ENCODE assay signal across 2 cellular contexts in the genomic region with DNA sequence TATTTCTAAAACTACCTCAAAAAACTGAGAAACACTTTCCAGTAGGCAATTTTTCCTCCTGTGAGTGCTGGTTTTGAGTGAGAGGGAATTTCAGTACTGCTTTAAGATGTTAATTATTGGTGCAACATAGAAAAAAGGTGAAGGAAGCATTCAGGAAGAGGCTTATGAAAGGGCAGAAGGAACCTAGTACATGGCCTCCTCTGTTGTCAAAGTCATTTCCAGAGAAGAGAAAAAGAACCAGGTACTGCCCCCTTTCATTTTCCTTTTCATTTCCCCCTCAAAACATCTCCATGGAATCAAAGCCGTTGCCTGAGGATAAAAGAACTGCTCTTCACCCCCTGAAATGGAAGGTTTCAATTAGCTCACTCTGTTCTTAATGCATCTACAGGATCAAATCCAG.
TF ChIP-seq lines count a peak whose summit lies in the region.

No MANE protein-coding gene starts in this region.

TF ChIP-seq in SK-N-SH, 30 proteins besides CTCF, POLR2A, EP300 and RAD21 (continued from another document):
- TF ChIP-seq, protein P1, sequence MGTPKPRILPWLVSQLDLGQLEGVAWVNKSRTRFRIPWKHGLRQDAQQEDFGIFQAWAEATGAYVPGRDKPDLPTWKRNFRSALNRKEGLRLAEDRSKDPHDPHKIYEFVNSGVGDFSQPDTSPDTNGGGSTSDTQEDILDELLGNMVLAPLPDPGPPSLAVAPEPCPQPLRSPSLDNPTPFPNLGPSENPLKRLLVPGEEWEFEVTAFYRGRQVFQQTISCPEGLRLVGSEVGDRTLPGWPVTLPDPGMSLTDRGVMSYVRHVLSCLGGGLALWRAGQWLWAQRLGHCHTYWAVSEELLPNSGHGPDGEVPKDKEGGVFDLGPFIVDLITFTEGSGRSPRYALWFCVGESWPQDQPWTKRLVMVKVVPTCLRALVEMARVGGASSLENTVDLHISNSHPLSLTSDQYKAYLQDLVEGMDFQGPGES (IDR thresholded peaks at IDR 0.05; ENCODE audit: low read depth, low read length) = no peak
- TF ChIP-seq CHD2 (IDR thresholded peaks at IDR 0.05; ENCODE audit: low read length, partially characterized antibody) = no peak
- no peak for TF ChIP-seq NRF1 (IDR thresholded peaks at IDR 0.05; ENCODE audit: low read depth, low read length)
- no peak for TF ChIP-seq YY1 (IDR thresholded peaks at IDR 0.05; ENCODE audit: low read depth)
- TF ChIP-seq, protein P2, sequence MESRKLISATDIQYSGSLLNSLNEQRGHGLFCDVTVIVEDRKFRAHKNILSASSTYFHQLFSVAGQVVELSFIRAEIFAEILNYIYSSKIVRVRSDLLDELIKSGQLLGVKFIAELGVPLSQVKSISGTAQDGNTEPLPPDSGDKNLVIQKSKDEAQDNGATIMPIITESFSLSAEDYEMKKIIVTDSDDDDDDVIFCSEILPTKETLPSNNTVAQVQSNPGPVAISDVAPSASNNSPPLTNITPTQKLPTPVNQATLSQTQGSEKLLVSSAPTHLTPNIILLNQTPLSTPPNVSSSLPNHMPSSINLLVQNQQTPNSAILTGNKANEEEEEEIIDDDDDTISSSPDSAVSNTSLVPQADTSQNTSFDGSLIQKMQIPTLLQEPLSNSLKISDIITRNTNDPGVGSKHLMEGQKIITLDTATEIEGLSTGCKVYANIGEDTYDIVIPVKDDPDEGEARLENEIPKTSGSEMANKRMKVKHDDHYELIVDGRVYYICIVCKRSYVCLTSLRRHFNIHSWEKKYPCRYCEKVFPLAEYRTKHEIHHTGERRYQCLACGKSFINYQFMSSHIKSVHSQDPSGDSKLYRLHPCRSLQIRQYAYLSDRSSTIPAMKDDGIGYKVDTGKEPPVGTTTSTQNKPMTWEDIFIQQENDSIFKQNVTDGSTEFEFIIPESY (IDR thresholded peaks at IDR 0.05; ENCODE audit: borderline replicate concordance, low read depth) = no peak
- TF ChIP-seq FOSL2 (IDR thresholded peaks at IDR 0.05; ENCODE audit: borderline replicate concordance, low read depth) = no peak
- TF ChIP-seq FOXM1 (IDR thresholded peaks at IDR 0.05; ENCODE audit: low read depth) = no peak

TF ChIP-seq in SK-N-SH treated with all-trans-retinoic acid at 6 μM for 48 hours, 23 proteins besides CTCF, POLR2A, EP300 and RAD21 (continued from another document):
- TF ChIP-seq, protein P3, sequence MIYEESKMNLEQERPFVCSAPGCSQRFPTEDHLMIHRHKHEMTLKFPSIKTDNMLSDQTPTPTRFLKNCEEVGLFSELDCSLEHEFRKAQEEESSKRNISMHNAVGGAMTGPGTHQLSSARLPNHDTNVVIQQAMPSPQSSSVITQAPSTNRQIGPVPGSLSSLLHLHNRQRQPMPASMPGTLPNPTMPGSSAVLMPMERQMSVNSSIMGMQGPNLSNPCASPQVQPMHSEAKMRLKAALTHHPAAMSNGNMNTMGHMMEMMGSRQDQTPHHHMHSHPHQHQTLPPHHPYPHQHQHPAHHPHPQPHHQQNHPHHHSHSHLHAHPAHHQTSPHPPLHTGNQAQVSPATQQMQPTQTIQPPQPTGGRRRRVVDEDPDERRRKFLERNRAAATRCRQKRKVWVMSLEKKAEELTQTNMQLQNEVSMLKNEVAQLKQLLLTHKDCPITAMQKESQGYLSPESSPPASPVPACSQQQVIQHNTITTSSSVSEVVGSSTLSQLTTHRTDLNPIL (CRISPR knock-in tag; IDR thresholded peaks at IDR 0.05; ENCODE audit: low read depth) = no peak
- TF ChIP-seq ESRRG (CRISPR knock-in tag; IDR thresholded peaks at IDR 0.05) (no peak), TOX (CRISPR knock-in tag; IDR thresholded peaks at IDR 0.05; ENCODE audit: borderline replicate concordance) (no peak), ZFP3 (CRISPR knock-in tag; IDR thresholded peaks at IDR 0.05) (no peak), RARB (CRISPR knock-in tag; IDR thresholded peaks at IDR 0.05) (no peak), ZNF8 (CRISPR knock-in tag; IDR thresholded peaks at IDR 0.05) (no peak), ZFP30 (CRISPR knock-in tag; IDR thresholded peaks at IDR 0.05) (no peak)
